ENCODE assay signal across 1 cellular context in genomic region chr5:151252762-151253603, GRCh38.
A peak's percentile ranks its signal among the peaks of the same experiment; 100 is the strongest.
TF ChIP-seq lines count a peak whose summit lies in the region.

TSS of gene GM2A (plus strand) at chr5:151253185. CDS start at chr5:151253217, 32 bp downstream.

TF ChIP-seq in HepG2, 621 proteins besides CTCF, POLR2A, EP300 and RAD21 (continued from another document and continues in another):
- TF ChIP-seq NFAT5 (CRISPR knock-in tag; IDR thresholded peaks at IDR 0.05): no peak
- 0 out of 2 replicates have a peak, but pooled peaks have one; percentile 27 for TF ChIP-seq BCL6 (CRISPR knock-in tag; IDR thresholded peaks at IDR 0.05)
- TF ChIP-seq IKZF1 (IDR thresholded peaks at IDR 0.05): no peak
- no peak for TF ChIP-seq DZIP1 (CRISPR knock-in tag; IDR thresholded peaks at IDR 0.05)
- no peak for TF ChIP-seq ZBTB20 (CRISPR knock-in tag; IDR thresholded peaks at IDR 0.05; ENCODE audit: borderline replicate concordance, low read depth)
- no peak for TF ChIP-seq KAT2B (IDR thresholded peaks at IDR 0.05; ENCODE audit: borderline replicate concordance, low read depth, low read length)
- no peak for TF ChIP-seq FUBP1 (CRISPR knock-in tag; IDR thresholded peaks at IDR 0.05; ENCODE audit: borderline replicate concordance)
- no peak for TF ChIP-seq ZNF746 (CRISPR knock-in tag; IDR thresholded peaks at IDR 0.05)
- TF ChIP-seq BRD4 (CRISPR knock-in tag; IDR thresholded peaks at IDR 0.05): no peak
- TF ChIP-seq FOXK1 (CRISPR knock-in tag; IDR thresholded peaks at IDR 0.05; ENCODE audit: borderline replicate concordance, low read depth): no peak
- TF ChIP-seq ZBTB26 (CRISPR knock-in tag; IDR thresholded peaks at IDR 0.05; ENCODE audit: borderline replicate concordance): no peak
- TF ChIP-seq CHCHD3 (CRISPR knock-in tag; IDR thresholded peaks at IDR 0.05): no peak
- no peak for TF ChIP-seq DMTF1 (CRISPR knock-in tag; IDR thresholded peaks at IDR 0.05)
- no peak for TF ChIP-seq TSC22D2 (CRISPR knock-in tag; IDR thresholded peaks at IDR 0.05; ENCODE audit: borderline replicate concordance)
- no peak for TF ChIP-seq RFXAP (CRISPR knock-in tag; IDR thresholded peaks at IDR 0.05; ENCODE audit: borderline replicate concordance)
- no peak for TF ChIP-seq ZNF513 (CRISPR knock-in tag; conservative IDR thresholded peaks at IDR 0.05)
- no peak for TF ChIP-seq SIX4 (CRISPR knock-in tag; IDR thresholded peaks at IDR 0.05)
- no peak for TF ChIP-seq KDM2A (CRISPR knock-in tag; IDR thresholded peaks at IDR 0.05; ENCODE audit: borderline replicate concordance, low read depth)
- TF ChIP-seq ZBTB42 (CRISPR knock-in tag; IDR thresholded peaks at IDR 0.05): no peak
- TF ChIP-seq CSRNP1 (CRISPR knock-in tag; IDR thresholded peaks at IDR 0.05): no peak
- TF ChIP-seq ZNF678 (CRISPR knock-in tag; IDR thresholded peaks at IDR 0.05): no peak
- TF ChIP-seq ARNTL (CRISPR knock-in tag; IDR thresholded peaks at IDR 0.05): 0 out of 2 replicates have a peak, but pooled peaks have one; percentile 11
- no peak for TF ChIP-seq CBFB (CRISPR knock-in tag; IDR thresholded peaks at IDR 0.05)
- TF ChIP-seq DMAP1 (CRISPR knock-in tag; IDR thresholded peaks at IDR 0.05): no peak
- no peak for TF ChIP-seq ZNF281 (CRISPR knock-in tag; IDR thresholded peaks at IDR 0.05; ENCODE audit: borderline replicate concordance)
- TF ChIP-seq NCOA5 (CRISPR knock-in tag; IDR thresholded peaks at IDR 0.05): no peak
- peak; percentile 92 for TF ChIP-seq POLR2AphosphoS5 (IDR thresholded peaks at IDR 0.05; ENCODE audit: low read depth, low read length)
- no peak for TF ChIP-seq ZSCAN9 (CRISPR knock-in tag; IDR thresholded peaks at IDR 0.05; ENCODE audit: borderline replicate concordance)
- no peak for TF ChIP-seq ZFP82 (CRISPR knock-in tag; IDR thresholded peaks at IDR 0.05; ENCODE audit: borderline replicate concordance)
- TF ChIP-seq ZSCAN31 (CRISPR knock-in tag; IDR thresholded peaks at IDR 0.05; ENCODE audit: low read depth): no peak; the same call in 1 of the 2 replicates
- no peak for TF ChIP-seq SMC3 (IDR thresholded peaks at IDR 0.05; ENCODE audit: low read length)
- TF ChIP-seq NFE2L2 (IDR thresholded peaks at IDR 0.05; ENCODE audit: low read length): no peak
- TF ChIP-seq ZNF75D (CRISPR knock-in tag; IDR thresholded peaks at IDR 0.05; ENCODE audit: borderline replicate concordance): no peak
- TF ChIP-seq ZNF121 (CRISPR knock-in tag; IDR thresholded peaks at IDR 0.05): no peak
- no peak for TF ChIP-seq PCBP2 (optimal IDR thresholded peaks at IDR 0.05; ENCODE audit: low read depth, low read length, poor library complexity, severe bottlenecking)
- no peak for TF ChIP-seq U2AF1 (optimal IDR thresholded peaks at IDR 0.05; ENCODE audit: low read depth, low read length)
- no peak for TF ChIP-seq ZNF33B (CRISPR knock-in tag; IDR thresholded peaks at IDR 0.05)
- no peak for TF ChIP-seq ZNF451 (CRISPR knock-in tag; IDR thresholded peaks at IDR 0.05)
- TF ChIP-seq ZBTB2 (CRISPR knock-in tag; IDR thresholded peaks at IDR 0.05; ENCODE audit: low read depth): no peak
- 0 out of 2 replicates have a peak, but pooled peaks have one; percentile 49 for TF ChIP-seq RBFOX2 (IDR thresholded peaks at IDR 0.05; ENCODE audit: low read depth, low read length)
- 0 out of 2 replicates have a peak, but pooled peaks have one; percentile 25 for TF ChIP-seq ZNF572 (CRISPR knock-in tag; IDR thresholded peaks at IDR 0.05)
- TF ChIP-seq ZNF703 (CRISPR knock-in tag; IDR thresholded peaks at IDR 0.05; ENCODE audit: borderline replicate concordance): no peak
